ENCODE assay signal across 12 cellular contexts in the genomic region with DNA sequence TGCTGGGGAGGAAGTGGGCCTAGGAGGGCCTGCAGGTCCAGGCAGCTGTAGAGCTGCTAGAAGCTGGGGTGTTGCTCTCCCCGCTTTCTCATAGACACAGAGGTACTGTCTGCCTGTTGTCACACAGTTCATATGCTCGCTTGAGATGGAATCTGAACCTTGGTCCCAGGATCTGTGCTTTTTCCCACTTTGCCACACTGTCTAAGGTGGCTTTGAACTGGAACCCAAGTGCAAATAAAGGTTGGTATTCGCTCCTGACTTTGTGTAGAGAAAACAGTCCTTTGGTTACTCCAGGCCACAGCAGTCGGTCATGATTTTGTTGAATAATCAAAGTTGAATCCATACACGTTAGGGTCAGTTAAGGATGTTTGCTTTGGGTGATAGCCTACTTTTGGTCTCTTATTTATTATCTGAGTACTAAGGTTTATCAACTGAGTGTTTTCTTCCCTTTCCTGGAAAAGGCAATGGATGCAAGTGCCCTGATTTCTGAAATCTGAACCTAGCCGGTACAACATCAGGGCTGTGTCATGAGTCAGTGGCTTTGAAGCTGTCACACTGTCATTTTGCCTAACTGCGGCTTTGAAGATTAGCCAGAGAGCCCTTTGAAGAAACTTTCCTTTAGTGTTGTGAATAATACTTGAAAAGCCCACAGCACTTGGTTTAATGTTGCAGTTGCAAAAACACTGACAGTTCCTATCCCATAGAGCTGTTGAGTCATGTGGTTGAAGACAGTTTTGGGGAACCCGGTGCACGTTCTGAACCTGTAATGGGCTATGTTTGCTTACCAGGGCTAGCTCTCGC. TPM values are rescaled to one million over a fixed set of nuclear protein-coding genes. Genes with fewer than 3 reads are reported as not detected.
DNase-seq lines count a peak whose midpoint lies in the region; ATAC-seq and TF ChIP-seq lines count a peak whose summit lies in the region.
"Had no signal": no experiment of that assay in that cellular context is flagged by ENCODE, and none has a peak within 500 bp of the region (broad histone marks: within the 10 kb centered on the region; RNA-seq: fewer than 3 reads in every experiment).

No MANE protein-coding gene starts in this region.

- H3K27ac ChIP-seq in left lung (peak overlapping the region in 1 of 2 donors; percentile 29), thoracic aorta (peak overlapping the region; percentile 33 to 54)
- H3K27ac ChIP-seq: uterus had no signal

- H3K9me3 Mint-ChIP-seq in activated naive CD4-positive, alpha-beta T cell treated with anti-CD3 and anti-CD28 coated beads for 36 hours = no peaks in the 10 kb centered on the region
- H3K9me3 Mint-ChIP-seq in activated naive CD8-positive, alpha-beta T cell (ENCODE audit: low read depth) = no peaks in the 10 kb centered on the region

- intact Hi-C loops in activated naive CD4-positive, alpha-beta T cell treated with anti-CD3 and anti-CD28 coated beads for 36 hours (cut with micrococcal nuclease) = no loop called here
- intact Hi-C loops in left lung (cut with DNase I) = no loop called here

- ATAC-seq in left lung = peak; percentile 50
- no peak for ATAC-seq in thoracic aorta (ENCODE audit: insufficient number of reproducible peaks, low FRiP score, low read depth)
- no peak for ATAC-seq in GM21367 (IDR thresholded peaks at IDR 0.05; ENCODE audit: unreplicated experiment)
- no peak for ATAC-seq in GM19023 (IDR thresholded peaks at IDR 0.05; ENCODE audit: unreplicated experiment)

- H3K36me3 ChIP-seq in left lung = peaks cover 0 to 34% of the 10 kb centered on the region in 2 donors
- H3K36me3 ChIP-seq in thoracic aorta = peaks cover 31% of the 10 kb centered on the region
- H3K36me3 ChIP-seq: uterus had no signal

- TF ChIP-seq CTCF in left lung (IDR thresholded peaks at IDR 0.05) (no peak), thoracic aorta (IDR thresholded peaks at IDR 0.05) (no peak)

- peaks cover 17% of the 10 kb centered on the region for H3K36me3 Mint-ChIP-seq in activated naive CD4-positive, alpha-beta T cell treated with anti-CD3 and anti-CD28 coated beads for 36 hours (ENCODE audit: low read depth)
- peaks cover 4% of the 10 kb centered on the region for H3K36me3 Mint-ChIP-seq in activated naive CD8-positive, alpha-beta T cell

- H3K4me3 ChIP-seq in left lung (no peak overlapping the region), thoracic aorta (no peak overlapping the region)
- H3K4me3 ChIP-seq: skin epidermis, uterus had no signal

- H3K27me3 ChIP-seq in left lung (no peaks in the 10 kb centered on the region), thoracic aorta (replicated peaks; ENCODE audit: insufficient read depth) (no peaks in the 10 kb centered on the region)
- H3K27me3 ChIP-seq: uterus had no signal

- CTCF ChIA-PET in activated naive CD4-positive, alpha-beta T cell treated with anti-CD3 and anti-CD28 coated beads for 36 hours (lab: Charles Lee) = interaction anchor here (1.1 kb wide), 1 partner anchor 49 kb away, joined by 3 read pairs; no protein-coding TSS in a partner anchor

- H3K4me3 Mint-ChIP-seq in activated naive CD4-positive, alpha-beta T cell treated with anti-CD3 and anti-CD28 coated beads for 36 hours = no peak overlapping the region
- H3K4me3 Mint-ChIP-seq in activated naive CD8-positive, alpha-beta T cell = peak overlapping the region; percentile 45

- H3K27ac Mint-ChIP-seq in activated naive CD4-positive, alpha-beta T cell treated with anti-CD3 and anti-CD28 coated beads for 36 hours = peak overlapping the region; percentile 81
- peak overlapping the region; percentile 92 for H3K27ac Mint-ChIP-seq in activated naive CD8-positive, alpha-beta T cell

- DNase-seq in activated naive CD4-positive, alpha-beta T cell treated with anti-CD3 and anti-CD28 coated beads for 36 hours = peak; percentile 54
- DNase-seq in activated naive CD4-positive, alpha-beta T cell (lab: John Stamatoyannopoulos, UW) = no peak
- DNase-seq in left lung (no peak), thoracic aorta (ENCODE audit: low spot score) (no peak)
- no peak for DNase-seq in effector CD4-positive, alpha-beta T cell
- DNase-seq: kidney glomerular epithelial cell, MM.1S, uterus had no signal

- no peaks in the 10 kb centered on the region for H3K27me3 Mint-ChIP-seq in activated naive CD4-positive, alpha-beta T cell treated with anti-CD3 and anti-CD28 coated beads for 36 hours (ENCODE audit: low read depth)
- no peaks in the 10 kb centered on the region for H3K27me3 Mint-ChIP-seq in activated naive CD8-positive, alpha-beta T cell

- H3K9me3 ChIP-seq in left lung (no peaks in the 10 kb centered on the region), thoracic aorta (no peaks in the 10 kb centered on the region)
- H3K9me3 ChIP-seq: uterus had no signal

- H3K4me1 Mint-ChIP-seq in activated naive CD4-positive, alpha-beta T cell treated with anti-CD3 and anti-CD28 coated beads for 36 hours (ENCODE audit: low read depth) = peaks cover 12% of the 10 kb centered on the region
- H3K4me1 Mint-ChIP-seq in activated naive CD8-positive, alpha-beta T cell (ENCODE audit: low read depth) = peaks cover 9% of the 10 kb centered on the region

- peaks cover 6 to 18% of the 10 kb centered on the region in 2 donors for H3K4me1 ChIP-seq in left lung
- peaks cover 17 to 48% of the 10 kb centered on the region in 2 donors for H3K4me1 ChIP-seq in thoracic aorta (ENCODE audit: control insufficient read depth in 1 of 2, low read depth in 2 of 2)
- H3K4me1 ChIP-seq: uterus had no signal

RNA-seq across cellular contexts. Expression of gene HABP4, which starts 41.3 kb away (rescaled TPM):
- total RNA-seq in activated naive CD4-positive, alpha-beta T cell treated with anti-CD3 and anti-CD28 coated beads for 36 hours = 1 to 10 TPM; 7.3 to 7.9 TPM
- total RNA-seq in left lung (10 to 100 TPM in 1 of 2 donors, 1 to 10 TPM in 1; 8.0 to 17.1 TPM), thoracic aorta (10 to 100 TPM; 50.0 to 74.2 TPM)
